In the genomic region with DNA sequence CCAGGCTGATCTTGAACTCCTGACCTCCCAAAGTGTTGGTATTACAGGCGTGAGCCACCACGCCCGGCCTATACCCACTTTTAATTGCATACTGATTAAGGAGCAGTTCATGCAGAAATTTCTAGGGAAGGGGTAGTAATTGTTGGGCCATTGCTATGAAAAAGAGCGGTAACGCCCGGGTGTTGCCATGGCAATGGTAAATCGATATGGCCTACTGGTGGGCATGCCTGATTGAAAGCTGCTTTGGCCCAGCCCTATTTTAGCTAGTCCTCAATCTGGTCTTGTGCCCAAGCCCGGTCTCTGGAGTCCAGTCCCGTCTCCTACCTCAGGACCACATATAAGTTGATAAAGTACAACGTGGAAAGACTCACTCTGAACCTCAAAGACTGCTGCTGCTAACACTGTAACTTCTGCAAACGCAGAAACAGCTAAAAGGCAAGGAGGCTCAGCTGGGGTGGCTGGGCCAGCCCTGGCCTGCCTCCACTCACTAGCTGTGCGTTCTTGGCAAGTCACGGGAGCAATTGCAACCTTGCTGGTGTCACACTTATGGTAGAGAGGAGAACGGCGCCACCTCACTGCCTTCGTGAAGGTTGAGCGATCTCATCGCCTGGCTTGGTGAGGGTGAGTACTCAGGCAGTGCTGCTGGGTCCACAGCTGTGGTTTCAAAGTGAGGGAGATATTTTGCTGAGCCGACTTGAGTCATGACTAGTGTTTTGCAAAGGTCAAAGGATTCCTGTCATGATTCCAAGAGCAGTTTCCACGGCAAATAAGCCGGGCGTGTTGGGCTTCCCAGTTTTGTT, we compare ENCODE assay signal across 10 cellular contexts. TPM values are rescaled to one million over a fixed set of nuclear protein-coding genes. Genes with fewer than 3 reads are reported as not detected.
A peak's percentile ranks its signal among the peaks of the same experiment; 100 is the strongest.
DNase-seq lines count a peak whose midpoint lies in the region; ATAC-seq and TF ChIP-seq lines count a peak whose summit lies in the region.
"Had no signal": no experiment of that assay in that cellular context is flagged by ENCODE, and none has a peak within 500 bp of the region (broad histone marks: within the 10 kb centered on the region; RNA-seq: fewer than 3 reads in every experiment).

No MANE protein-coding gene starts in this region.

- H3K4me3 ChIP-seq in GM23248 (no peak overlapping the region), OCI-LY7 (ENCODE audit: low read depth, low read length, poor library complexity, severe bottlenecking) (no peak overlapping the region), fibroblast of the aortic adventitia (ENCODE audit: low read depth, low read length) (no peak overlapping the region)

- no peak overlapping the region for H3K27ac Mint-ChIP-seq in stimulated activated effector memory CD8-positive, alpha-beta T cell treated with anti-CD3 and anti-CD28 coated beads, Interleukin-12 subunit alpha, Interleukin-12 subunit beta, amount 100 ng/mL, for 72 hours

- POLR2A ChIA-PET in OCI-LY7 (lab: Charles Lee) = interaction anchor here (0.9 kb wide), 1 partner anchor 22 kb away, joined by 3 read pairs; no protein-coding TSS in a partner anchor

- no peaks in the 10 kb centered on the region for H3K9me3 Mint-ChIP-seq in stimulated activated effector memory CD8-positive, alpha-beta T cell treated with anti-CD3 and anti-CD28 coated beads, Interleukin-12 subunit alpha, Interleukin-12 subunit beta, amount 100 ng/mL, for 72 hours

- DNase-seq in GM23248 = peak; percentile 96
- peak; percentile 11 for DNase-seq in OCI-LY7 (ENCODE audit: low spot score)
- peak; percentile 96 for DNase-seq in fibroblast of the aortic adventitia (ENCODE audit: low read depth)
- DNase-seq in sciatic nerve (ENCODE audit: low spot score) = peak; percentile 78
- DNase-seq in stimulated activated effector memory CD8-positive, alpha-beta T cell treated with anti-CD3 and anti-CD28 coated beads, Interleukin-12 subunit alpha, Interleukin-12 subunit beta, amount 100 ng/mL, for 72 hours (ENCODE audit: low spot score in 2 of 2) = no peak
- DNase-seq: activated effector memory CD4-positive, alpha-beta T cell treated with Interleukin-2 at 50 U/mL for 16 hours had no signal

- H3K4me1 ChIP-seq in GM23248 (ENCODE audit: insufficient read depth) (peaks cover 5% of the 10 kb centered on the region), OCI-LY7 (ENCODE audit: insufficient read depth, low read length, poor library complexity, severe bottlenecking) (no peaks in the 10 kb centered on the region)

- H3K36me3 Mint-ChIP-seq in stimulated activated effector memory CD8-positive, alpha-beta T cell treated with anti-CD3 and anti-CD28 coated beads, Interleukin-12 subunit alpha, Interleukin-12 subunit beta, amount 100 ng/mL, for 72 hours = no peaks in the 10 kb centered on the region

- intact Hi-C loops in OCI-LY7 (cut with micrococcal nuclease; ENCODE audit: unreplicated experiment) = no loop called here
- intact Hi-C loops in sciatic nerve (cut with DNase I) = no loop called here

- no peak overlapping the region for H3K4me3 Mint-ChIP-seq in stimulated activated effector memory CD8-positive, alpha-beta T cell treated with anti-CD3 and anti-CD28 coated beads, Interleukin-12 subunit alpha, Interleukin-12 subunit beta, amount 100 ng/mL, for 72 hours

- H3K36me3 ChIP-seq in GM23248 (ENCODE audit: low read depth) (no peaks in the 10 kb centered on the region), OCI-LY7 (ENCODE audit: insufficient read depth, low read length) (no peaks in the 10 kb centered on the region)
- H3K36me3 ChIP-seq: neutrophil had no signal

- H4K20me1 ChIP-seq in GM23248 (ENCODE audit: insufficient read depth) (no peaks in the 10 kb centered on the region), OCI-LY7 (ENCODE audit: insufficient read depth, low read length) (no peaks in the 10 kb centered on the region)

- 0 out of 2 replicates have a peak overlapping the region, but pooled peaks have one; percentile 17 for H2AFZ ChIP-seq in GM23248
- no peak overlapping the region for H2AFZ ChIP-seq in OCI-LY7 (ENCODE audit: low read length)

- H3K79me2 ChIP-seq in GM23248 (ENCODE audit: insufficient read depth) (no peaks in the 10 kb centered on the region), OCI-LY7 (ENCODE audit: insufficient read depth, low read depth, low read length) (no peaks in the 10 kb centered on the region)

- H3K27ac ChIP-seq in GM23248 = peak overlapping the region; percentile 55
- H3K27ac ChIP-seq in OCI-LY7 (ENCODE audit: low read depth, low read length, poor library complexity, severe bottlenecking) = no peak overlapping the region
- H3K27ac ChIP-seq: neutrophil had no signal

- no peaks in the 10 kb centered on the region for H3K4me1 Mint-ChIP-seq in stimulated activated effector memory CD8-positive, alpha-beta T cell treated with anti-CD3 and anti-CD28 coated beads, Interleukin-12 subunit alpha, Interleukin-12 subunit beta, amount 100 ng/mL, for 72 hours

- H3K9ac ChIP-seq in GM23248 = peak overlapping the region; percentile 29; the same call in 1 of the 2 replicates

- BruUV-seq in OCI-LY7 (replicated peaks; lab: Mats Ljungman, UMichigan) = no TSS peak

- no peaks in the 10 kb centered on the region; the same call in 1 of the 2 replicates for H3K27me3 ChIP-seq in GM23248 (replicated peaks; ENCODE audit: insufficient read depth)

- 41 to 43% methylated on average over 22 of the region's 22 CpGs for WGBS in GM23248 (ENCODE audit: low coverage in 1 of 2, low lambda C conversion rate in 2 of 2, missing lambda C conversion rate in 2 of 2), 2 experiments

- peak; percentile 84 for ATAC-seq in sciatic nerve
- no peak for ATAC-seq in HG03097 (IDR thresholded peaks at IDR 0.05; ENCODE audit: low FRiP score, unreplicated experiment)
- ATAC-seq in HG03095 (IDR thresholded peaks at IDR 0.05; ENCODE audit: unreplicated experiment) = no peak
- ATAC-seq in HG03521 (IDR thresholded peaks at IDR 0.05; ENCODE audit: unreplicated experiment) = no peak
- ATAC-seq in stimulated activated effector memory CD8-positive, alpha-beta T cell treated with anti-CD3 and anti-CD28 coated beads, Interleukin-12 subunit alpha, Interleukin-12 subunit beta, amount 100 ng/mL, for 72 hours = no peak

- H3K9me3 ChIP-seq in GM23248 (ENCODE audit: low read depth) = no peaks in the 10 kb centered on the region
- H3K9me3 ChIP-seq in OCI-LY7 (ENCODE audit: low read length) = no peaks in the 10 kb centered on the region
- H3K9me3 ChIP-seq: neutrophil had no signal

- H3K9me2 ChIP-seq in GM23248 (ENCODE audit: insufficient read depth) = no peaks in the 10 kb centered on the region
- no peaks in the 10 kb centered on the region for H3K9me2 ChIP-seq in OCI-LY7 (ENCODE audit: insufficient read depth, low read length)

- H3F3A ChIP-seq in GM23248 (ENCODE audit: insufficient read depth) = peaks cover 5% of the 10 kb centered on the region

- in situ Hi-C loops in GM23248 (cut with MboI) = no loop called here

- CTCF ChIA-PET in OCI-LY7 (lab: Charles Lee; ENCODE audit: unreplicated experiment) = no interaction called here

- TF ChIP-seq CTCF in OCI-LY7 (conservative IDR thresholded peaks at IDR 0.05; ENCODE audit: low read length) (no peak), fibroblast of the aortic adventitia (IDR thresholded peaks at IDR 0.05; ENCODE audit: insufficient read depth, low read length) (no peak)

- H3K4me2 ChIP-seq in GM23248 (ENCODE audit: unreplicated experiment) = no peak overlapping the region
- no peak overlapping the region for H3K4me2 ChIP-seq in OCI-LY7 (ENCODE audit: low read length)

RNA-seq across cellular contexts. Expression of a gene that starts 57.0 kb away (rescaled TPM):
- total RNA-seq in GM23248 (2014; rRNA removed; shearing (Covaris generic)) = 21.6 and 41.8 TPM in 2 replicates
- 82.1 and 85.5 TPM in 2 replicates for polyA plus RNA-seq in GM23248 (2016; fragmentation: Nextera tagmentation; extraction: Ambion mirVana)
- 27.4 and 33.4 TPM in 2 replicates for total RNA-seq in OCI-LY7 (2014; rRNA removed; shearing (Covaris generic))
- total RNA-seq in OCI-LY7 (2022) (31.3 and 43.7 TPM in 2 replicates), fibroblast of the aortic adventitia (ENCODE audit: low replicate concordance) (8.6 and 16.1 TPM in 2 replicates), sciatic nerve (20.6 TPM)

Comparison
In these comparisons a context has a peak if more than half of its experiments do, and no peak if none do; other contexts are left out.
1. DNase-seq: peak in GM23248 (single experiment), OCI-LY7 (single experiment), fibroblast of the aortic adventitia (single experiment) and sciatic nerve (single experiment); none in stimulated activated effector memory CD8-positive, alpha-beta T cell treated with anti-CD3 and anti-CD28 coated beads, Interleukin-12 subunit alpha, Interleukin-12 subunit beta, amount 100 ng/mL, for 72 hours (0 of 2).